9 cellular contexts compared by ENCODE assay signal in genomic region chr16:15653227-15653626, GRCh38. TPM values are rescaled to one million over a fixed set of nuclear protein-coding genes. Genes with fewer than 3 reads are reported as not detected.
DNase-seq lines count a peak whose midpoint lies in the region; ATAC-seq and TF ChIP-seq lines count a peak whose summit lies in the region.
"Had no signal": no experiment of that assay in that cellular context is flagged by ENCODE, and none has a peak within 500 bp of the region (broad histone marks: within the 10 kb centered on the region; RNA-seq: fewer than 3 reads in every experiment).

No MANE protein-coding gene starts in this region.

- peaks cover 40% of the 10 kb centered on the region for H3K4me1 ChIP-seq in SJSA1 (replicated peaks)

- no peaks in the 10 kb centered on the region for H3K9me3 Mint-ChIP-seq in stimulated activated memory B cell treated with anti-CD40 and anti-IgM and Interleukin-4, amounts not matched to agents 10 μg/mL and 1 μg/mL and 100 μg/mL, for 72 hours

- peak overlapping the region; percentile 22 for H3K27ac Mint-ChIP-seq in stimulated activated memory B cell treated with anti-CD40 and anti-IgM and Interleukin-4, amounts not matched to agents 10 μg/mL and 1 μg/mL and 100 μg/mL, for 72 hours

- peak overlapping the region; percentile 51 for H3K27ac ChIP-seq in SJSA1
- H3K27ac ChIP-seq: parathyroid adenoma had no signal

- no peaks in the 10 kb centered on the region for H3K27me3 ChIP-seq in SJSA1 (replicated peaks)

- H3K4me3 ChIP-seq in SJSA1 (no peak overlapping the region), fibroblast of pulmonary artery (replicated peaks; ENCODE audit: low read depth, low read length) (peak overlapping the region; percentile 10)

- no peak for ATAC-seq in stimulated activated memory B cell treated with anti-CD40 and anti-IgM and Interleukin-4, amounts not matched to agents 10 μg/mL and 1 μg/mL and 100 μg/mL, for 72 hours
- no peak for ATAC-seq in HG02938 (IDR thresholded peaks at IDR 0.05; ENCODE audit: unreplicated experiment)

- TF ChIP-seq CTCF in fibroblast of pulmonary artery (IDR thresholded peaks at IDR 0.05; ENCODE audit: low read length, missing control alignments), result no peak

- H3K27me3 Mint-ChIP-seq in stimulated activated memory B cell treated with anti-CD40 and anti-IgM and Interleukin-4, amounts not matched to agents 10 μg/mL and 1 μg/mL and 100 μg/mL, for 72 hours, result no peaks in the 10 kb centered on the region

- peak overlapping the region; percentile 97 for H3K4me3 Mint-ChIP-seq in stimulated activated memory B cell treated with anti-CD40 and anti-IgM and Interleukin-4, amounts not matched to agents 10 μg/mL and 1 μg/mL and 100 μg/mL, for 72 hours

- no peaks in the 10 kb centered on the region for H3K9me3 ChIP-seq in SJSA1 (replicated peaks)

- H3K36me3 ChIP-seq in SJSA1, result peaks cover 59% of the 10 kb centered on the region

- peaks cover 55% of the 10 kb centered on the region for H3K4me1 Mint-ChIP-seq in stimulated activated memory B cell treated with anti-CD40 and anti-IgM and Interleukin-4, amounts not matched to agents 10 μg/mL and 1 μg/mL and 100 μg/mL, for 72 hours

- DNase-seq in NCI-H748 (lab: John Stamatoyannopoulos, UW; ENCODE audit: unreplicated experiment) (peak; percentile 28), NCI-H748 treated with DMSO at 0.1 percent for 48 hours (lab: John Stamatoyannopoulos, UW) (no peak), SJSA1 (ENCODE audit: low read depth in 1 of 2, low spot score in 2 of 2) (peak; percentile 69 to 71), fibroblast of pulmonary artery (ENCODE audit: low read depth) (peak; percentile 76), SK-N-DZ (ENCODE audit: low spot score) (no peak)
- DNase-seq in stimulated activated CD4-positive, alpha-beta T cell treated with anti-CD3 and anti-CD28 coated beads, Interleukin-2, amount 100 ng/mL, for 48 hours, result no peak

- peaks cover 38% of the 10 kb centered on the region for H3K36me3 Mint-ChIP-seq in stimulated activated memory B cell treated with anti-CD40 and anti-IgM and Interleukin-4, amounts not matched to agents 10 μg/mL and 1 μg/mL and 100 μg/mL, for 72 hours

RNA-seq across cellular contexts. Expression of gene NDE1, which starts 3.2 kb away (rescaled TPM):
- total RNA-seq in SJSA1 (2014; rRNA removed; shearing (Covaris generic)), result 61.8 and 94.0 TPM in 2 replicates
- 45.1 and 58.2 TPM in 2 replicates for polyA plus RNA-seq in SK-N-DZ (2014; cell fraction: cytosol; rRNA removed)
- polyA plus RNA-seq in SK-N-DZ (2014; cell fraction: nucleus; rRNA removed), result 21.8 and 26.0 TPM in 2 replicates

RNA-seq across cellular contexts. Expression of gene MARF1, which starts 10.3 kb away (rescaled TPM):
- 3.6 and 5.8 TPM in 2 replicates for total RNA-seq in SJSA1 (2014; rRNA removed; shearing (Covaris generic))
- 8.9 and 9.2 TPM in 2 replicates for polyA plus RNA-seq in SK-N-DZ (2014; cell fraction: cytosol; rRNA removed)
- 11.3 and 23.9 TPM in 2 replicates for polyA plus RNA-seq in SK-N-DZ (2014; cell fraction: nucleus; rRNA removed)

Comparison
In these comparisons a context has a peak if more than half of its experiments do, and no peak if none do; other contexts are left out.
1. DNase-seq: peak in NCI-H748 (single experiment), SJSA1 (2 of 2) and fibroblast of pulmonary artery (single experiment); none in NCI-H748 treated with DMSO at 0.1 percent for 48 hours (single experiment), SK-N-DZ (single experiment) and stimulated activated CD4-positive, alpha-beta T cell treated with anti-CD3 and anti-CD28 coated beads, Interleukin-2, amount 100 ng/mL, for 48 hours (0 of 2).